22 cellular contexts compared by ENCODE assay signal in the genomic region with DNA sequence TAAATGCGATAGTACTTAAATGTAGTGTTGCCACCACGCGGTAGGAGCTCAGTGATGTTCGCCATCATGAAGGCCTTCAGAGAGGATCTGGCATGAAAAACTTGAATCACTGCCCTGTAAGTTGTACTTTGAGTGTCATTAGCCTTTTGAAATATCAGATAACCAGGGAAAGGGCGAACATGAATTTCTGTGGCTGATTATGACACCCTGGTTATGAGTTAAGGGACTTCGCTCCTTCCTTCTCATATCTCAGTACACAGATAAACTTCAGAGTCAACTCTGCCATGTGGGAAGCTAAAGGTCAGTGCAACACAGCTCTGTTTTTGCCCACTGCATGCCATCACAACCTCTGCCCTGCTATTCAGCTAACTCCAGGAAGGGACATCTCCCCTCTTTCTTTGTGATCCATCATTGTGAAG. TPM values are rescaled to one million over a fixed set of nuclear protein-coding genes. Genes with fewer than 3 reads are reported as not detected.
DNase-seq lines count a peak whose midpoint lies in the region; ATAC-seq, FAIRE-seq and TF ChIP-seq lines count a peak whose summit lies in the region.
"Had no signal": no experiment of that assay in that cellular context is flagged by ENCODE, and none has a peak within 500 bp of the region (broad histone marks: within the 10 kb centered on the region; RNA-seq: fewer than 3 reads in every experiment).

No MANE protein-coding gene starts in this region.

- TF ChIP-seq CTCF in colonic mucosa (IDR thresholded peaks at IDR 0.05) (no peak), HepG2 (CRISPR knock-in tag; IDR thresholded peaks at IDR 0.05) (no peak; the same call in 1 of the 2 replicates), transverse colon (IDR thresholded peaks at IDR 0.05) (peak in 1 of 5 experiments; percentile 16), mesothelial cell of epicardium (IDR thresholded peaks at IDR 0.05; ENCODE audit: unreplicated experiment) (no peak)

- no peaks in the 10 kb centered on the region for H3K9me3 Mint-ChIP-seq in activated naive CD8-positive, alpha-beta T cell treated with anti-CD3 and anti-CD28 coated beads, Interleukin-2, amount 50 U/mL, for 24 hours
- H3K9me3 Mint-ChIP-seq in activated naive CD8-positive, alpha-beta T cell treated with anti-CD3 and anti-CD28 coated beads for 36 hours: no peaks in the 10 kb centered on the region
- no peaks in the 10 kb centered on the region for H3K9me3 Mint-ChIP-seq in mesothelial cell of epicardium
- H3K9me3 Mint-ChIP-seq: CD4-positive, alpha-beta memory T cell; H9 had no signal

- H3K27ac Mint-ChIP-seq in activated naive CD8-positive, alpha-beta T cell treated with anti-CD3 and anti-CD28 coated beads, Interleukin-2, amount 50 U/mL, for 24 hours: no peak overlapping the region
- no peak overlapping the region for H3K27ac Mint-ChIP-seq in activated naive CD8-positive, alpha-beta T cell treated with anti-CD3 and anti-CD28 coated beads for 36 hours
- no peak overlapping the region for H3K27ac Mint-ChIP-seq in mesothelial cell of epicardium
- H3K27ac Mint-ChIP-seq: CD4-positive, alpha-beta memory T cell; H9 had no signal

- intact Hi-C loops in colonic mucosa (cut with DNase I) (no loop called here), HepG2 (cut with micrococcal nuclease; ENCODE audit: unreplicated experiment) (no loop called here), transverse colon (cut with DNase I; ENCODE audit: low total_unique reads) (no loop called here)

- H3K27me3 Mint-ChIP-seq in activated naive CD8-positive, alpha-beta T cell treated with anti-CD3 and anti-CD28 coated beads, Interleukin-2, amount 50 U/mL, for 24 hours: peaks cover 5% of the 10 kb centered on the region
- no peaks in the 10 kb centered on the region for H3K27me3 Mint-ChIP-seq in activated naive CD8-positive, alpha-beta T cell treated with anti-CD3 and anti-CD28 coated beads for 36 hours
- H3K27me3 Mint-ChIP-seq in mesothelial cell of epicardium (ENCODE audit: low read depth): no peaks in the 10 kb centered on the region

- no peaks in the 10 kb centered on the region for H3K27me3 ChIP-seq in colonic mucosa
- no peaks in the 10 kb centered on the region for H3K27me3 ChIP-seq in HepG2 (ENCODE audit: control insufficient read depth in 1 of 2, insufficient read depth in 2 of 2, low read length in 2 of 2)
- H3K27me3 ChIP-seq in transverse colon: no peaks in the 10 kb centered on the region
- H3K27me3 ChIP-seq: BE2C had no signal

- in situ Hi-C loops in HepG2 (cut with HindIII; ENCODE audit: extremely low pct_ligation_motif_present, low pct_unique_long_range_greater_than_20kb): no loop called here
- in situ Hi-C loops in transverse colon (cut with MboI; ENCODE audit: low pct_ligation_motif_present in 1 of 4, low pct_unique_long_range_greater_than_20kb in 1 of 4, low sequenced_read_pairs in 3 of 4): no loop called here

- POLR2A ChIA-PET in HepG2 (lab: Yijun Ruan, JAX) (interaction anchor here (0.8 to 3.5 kb wide), 14 partner anchors 10 to 142 kb away, joined by 3 to 55 read pairs (median 4); partner anchors contain the start of genes ACSL5, VTI1A and ZDHHC6), HEK293T (lab: Yijun Ruan, JAX) (no interaction called here)

- H3K9me3 ChIP-seq in colonic mucosa (no peaks in the 10 kb centered on the region), HepG2 (ENCODE audit: low read length) (no peaks in the 10 kb centered on the region), transverse colon (no peaks in the 10 kb centered on the region)
- H3K9me3 ChIP-seq: BE2C had no signal

- H3K36me3 ChIP-seq in colonic mucosa: no peaks in the 10 kb centered on the region
- no peaks in the 10 kb centered on the region for H3K36me3 ChIP-seq in HepG2 (replicated peaks in 1 of 2; ENCODE audit: control insufficient read depth in 1 of 2, insufficient read depth in 2 of 2, low read length in 2 of 2)
- no peaks in the 10 kb centered on the region for H3K36me3 ChIP-seq in transverse colon
- H3K36me3 ChIP-seq: BE2C had no signal

- no peaks in the 10 kb centered on the region for H3K79me2 ChIP-seq in HepG2 (ENCODE audit: insufficient read depth, low read length)

- TF ChIP-seq EP300 in HepG2 (IDR thresholded peaks at IDR 0.05; ENCODE audit: low read depth in 2 of 2, low read length in 2 of 2) (peak in 1 of 2 experiments; percentile 86; a peak in 3 of 4 replicates), HepG2 (CRISPR knock-in tag; IDR thresholded peaks at IDR 0.05; ENCODE audit: borderline replicate concordance) (peak; percentile 35; the same call in 1 of the 2 replicates), transverse colon (IDR thresholded peaks at IDR 0.05; ENCODE audit: low read depth) (no peak)

- H3K4me3 ChIP-seq in colonic mucosa: no peak overlapping the region
- no peak overlapping the region for H3K4me3 ChIP-seq in HepG2 (replicated peaks in 1 of 3; ENCODE audit: insufficient read depth in 1 of 3, low read depth in 2 of 3, low read length in 3 of 3)
- no peak overlapping the region for H3K4me3 ChIP-seq in transverse colon

- peaks cover 6% of the 10 kb centered on the region for H3K4me1 ChIP-seq in colonic mucosa
- peaks cover 74% of the 10 kb centered on the region for H3K4me1 ChIP-seq in HepG2 (ENCODE audit: insufficient read depth, low read length)
- peaks cover 32 to 60% (median 49%) of the 10 kb centered on the region in 4 donors for H3K4me1 ChIP-seq in transverse colon
- H3K4me1 ChIP-seq: BE2C had no signal

- no peak for DNase-seq in activated naive CD8-positive, alpha-beta T cell treated with anti-CD3 and anti-CD28 coated beads, Interleukin-2, amount 50 U/mL, for 24 hours
- DNase-seq in activated naive CD8-positive, alpha-beta T cell treated with anti-CD3 and anti-CD28 coated beads for 36 hours: no peak
- DNase-seq in colonic mucosa (no peak), HepG2 (ENCODE audit: low spot score) (peak; percentile 83), transverse colon (peak; percentile 41), mesothelial cell of epicardium (ENCODE audit: low spot score in 2 of 2, unreplicated experiment in 2 of 2) (no peak), HEK293T (ENCODE audit: extremely low spot score) (no peak)
- no peak for DNase-seq in activated CD4-positive, CD25-positive, alpha-beta regulatory T cell (lab: John Stamatoyannopoulos, UW)
- DNase-seq: BE2C; CD4-positive, alpha-beta memory T cell; DMS79; H9; IMR-90; Kasumi-1; MM.1S; NCI-H1092 treated with DMSO at 0.1 percent for 48 hours; NCI-H345; NCI-H526; NK-92 treated with Interleukin-12 subunit alpha and Interleukin-12 subunit beta, amount 100 ng/mL, for 24 hours had no signal

- H3K4me3 Mint-ChIP-seq in activated naive CD8-positive, alpha-beta T cell treated with anti-CD3 and anti-CD28 coated beads, Interleukin-2, amount 50 U/mL, for 24 hours: no peak overlapping the region
- H3K4me3 Mint-ChIP-seq in activated naive CD8-positive, alpha-beta T cell treated with anti-CD3 and anti-CD28 coated beads for 36 hours: no peak overlapping the region
- no peak overlapping the region for H3K4me3 Mint-ChIP-seq in mesothelial cell of epicardium
- H3K4me3 Mint-ChIP-seq: CD4-positive, alpha-beta memory T cell; H9 had no signal

- peak; percentile 97 for FAIRE-seq in HepG2 (lab: Jason Lieb, UNC)
- FAIRE-seq: D721Med, GM19239 had no signal

- CTCF ChIA-PET in HepG2 (lab: Yijun Ruan, JAX; ENCODE audit: low intra/inter-chr PET ratio, low total read pairs): no interaction called here
- CTCF ChIA-PET in HEK293T (lab: Yijun Ruan, JAX): no interaction called here

- TF ChIP-seq POLR2A in HepG2 (IDR thresholded peaks at IDR 0.05; ENCODE audit: insufficient read depth in 1 of 2, low read depth in 2 of 2, low read length in 2 of 2) (0 out of 4 replicates have a peak, but pooled peaks of 1 of the 2 experiments have one; percentile 14), transverse colon (IDR thresholded peaks at IDR 0.05) (no peak)

- WGBS in HepG2 (ENCODE audit: low lambda C conversion rate): 30% methylated on average over 6 of the region's 6 CpGs
- 50 to 54% methylated on average over 5 to 6 of the region's 6 CpGs for WGBS in transverse colon (ENCODE audit: low coverage in 1 of 2), 2 donors

- H3K4me2 ChIP-seq in HepG2 (ENCODE audit: low read depth, low read length): peak overlapping the region; percentile 49

- H3K27ac ChIP-seq in colonic mucosa: peak overlapping the region; percentile 80
- peak overlapping the region; percentile 77 for H3K27ac ChIP-seq in HepG2 (ENCODE audit: extremely low read length, insufficient read depth, low read length)
- H3K27ac ChIP-seq in transverse colon: peak overlapping the region; percentile 87 to 91 (median 90)
- H3K27ac ChIP-seq: 22Rv1 had no signal

- H3K9ac ChIP-seq in colonic mucosa (ENCODE audit: low read depth in 2 of 2, low read length in 2 of 2) (peak overlapping the region in 1 of 2 donors; percentile 57), HepG2 (ENCODE audit: insufficient read depth, low read depth, low read length) (no peak overlapping the region; the same call in 1 of the 2 replicates)

- peak overlapping the region; percentile 60 for H2AFZ ChIP-seq in HepG2 (ENCODE audit: low read length)

- TF ChIP-seq RAD21 in HepG2 (CRISPR knock-in tag; IDR thresholded peaks at IDR 0.05): no peak

- BruUV-seq in HepG2 (replicated peaks; lab: Mats Ljungman, UMichigan): no TSS peak

- no peaks in the 10 kb centered on the region for H3K36me3 Mint-ChIP-seq in activated naive CD8-positive, alpha-beta T cell treated with anti-CD3 and anti-CD28 coated beads, Interleukin-2, amount 50 U/mL, for 24 hours (ENCODE audit: low read depth)
- H3K36me3 Mint-ChIP-seq in activated naive CD8-positive, alpha-beta T cell treated with anti-CD3 and anti-CD28 coated beads for 36 hours: no peaks in the 10 kb centered on the region
- H3K36me3 Mint-ChIP-seq in mesothelial cell of epicardium: no peaks in the 10 kb centered on the region
- H3K36me3 Mint-ChIP-seq: CD4-positive, alpha-beta memory T cell had no signal

- no peaks in the 10 kb centered on the region for H4K20me1 ChIP-seq in HepG2 (ENCODE audit: insufficient read depth, low read length)

- ATAC-seq in activated naive CD8-positive, alpha-beta T cell treated with anti-CD3 and anti-CD28 coated beads, Interleukin-2, amount 50 U/mL, for 24 hours: peak; percentile 37
- ATAC-seq in HepG2: peak; percentile 86

- H3K4me1 Mint-ChIP-seq in activated naive CD8-positive, alpha-beta T cell treated with anti-CD3 and anti-CD28 coated beads, Interleukin-2, amount 50 U/mL, for 24 hours: peaks cover 5% of the 10 kb centered on the region
- no peaks in the 10 kb centered on the region for H3K4me1 Mint-ChIP-seq in activated naive CD8-positive, alpha-beta T cell treated with anti-CD3 and anti-CD28 coated beads for 36 hours
- H3K4me1 Mint-ChIP-seq in mesothelial cell of epicardium: peaks cover 10% of the 10 kb centered on the region

RNA-seq across cellular contexts. Expression of gene ACSL5, which starts 8.9 kb away (rescaled TPM):
- 10 to 100 TPM; 50.3 to 54.3 TPM for total RNA-seq in activated naive CD8-positive, alpha-beta T cell treated with anti-CD3 and anti-CD28 coated beads for 36 hours
- total RNA-seq in colonic mucosa (100 to 1,000 TPM; 208 to 218 TPM), HepG2 (2016; rRNA removed; fragmentation: Illumina TruSeq; extraction: Trizol) (32.7 and 56.4 TPM in 2 replicates), transverse colon (100 to 1,000 TPM in 3 of 4 donors, 10 to 100 TPM in 1; 91.6 to 315 (median 178) TPM), mesothelial cell of epicardium (0.41 to 0.53 TPM in 2 of 3 replicates, not detected in the other)
- 7.5 and 7.6 TPM in 2 replicates for total RNA-seq in HepG2 (2016; cell fraction: cytosol; rRNA removed; fragmentation: Illumina TruSeq; extraction: Trizol; ENCODE audit: low read depth)
- 31.4 and 60.5 TPM in 2 replicates for total RNA-seq in HepG2 (2016; cell fraction: insoluble cytoplasmic fraction; rRNA removed; fragmentation: Illumina TruSeq; extraction: Trizol)
- total RNA-seq in HepG2 (2016; cell fraction: membrane; rRNA removed; fragmentation: Illumina TruSeq; extraction: Trizol): 11.4 and 13.4 TPM in 2 replicates
- total RNA-seq in HepG2 (2016; cell fraction: nucleus; rRNA removed; fragmentation: Illumina TruSeq; extraction: Trizol): 67.4 and 69.7 TPM in 2 replicates
- polyA plus RNA-seq in HepG2 (2011; rRNA removed): 72.1 and 82.5 TPM in 2 replicates
- 46.4 and 61.1 TPM in 2 replicates for polyA plus RNA-seq in HepG2 (2011; cell fraction: cytosol; rRNA removed)
- polyA plus RNA-seq in HepG2 (2011; cell fraction: nucleus; rRNA removed): 118 and 139 TPM in 2 replicates
- 67.2 and 80.7 TPM in 2 replicates for polyA plus RNA-seq in HepG2 (2012)
- 3.7 and 4.3 TPM in 2 replicates for polyA plus RNA-seq in HepG2 (2016; cell fraction: cytosol; fragmentation: Illumina TruSeq; extraction: Trizol; ENCODE audit: low read depth)
- polyA plus RNA-seq in HepG2 (2016; cell fraction: insoluble cytoplasmic fraction; fragmentation: Illumina TruSeq; extraction: Trizol; ENCODE audit: low read depth): 26.4 and 27.5 TPM in 2 replicates
- polyA plus RNA-seq in HepG2 (2016; cell fraction: membrane; fragmentation: Illumina TruSeq; extraction: Trizol; ENCODE audit: low read depth): 6.5 TPM in 2 replicates
- polyA plus RNA-seq in HepG2 (2016; cell fraction: nucleus; fragmentation: Illumina TruSeq; extraction: Trizol; ENCODE audit: insufficient read depth, low read depth): 88.2 and 99.1 TPM in 2 replicates
- polyA minus RNA-seq in HepG2 (2011; rRNA and poly(A)+ RNA removed; ENCODE audit: low replicate concordance): 45.1 and 203 TPM in 2 replicates
- polyA minus RNA-seq in HepG2 (2011; cell fraction: cytosol; rRNA and poly(A)+ RNA removed): 54.1 and 66.6 TPM in 2 replicates
- polyA minus RNA-seq in HepG2 (2011; cell fraction: nucleus; rRNA and poly(A)+ RNA removed): 68.9 and 74.5 TPM in 2 replicates
- total RNA-seq: H9 had no signal

Comparison
In these comparisons a context has a peak if more than half of its experiments do, and no peak if none do; other contexts are left out.
1. DNase-seq: peak in HepG2 (single experiment) and transverse colon (single experiment); none in activated naive CD8-positive, alpha-beta T cell treated with anti-CD3 and anti-CD28 coated beads, Interleukin-2, amount 50 U/mL, for 24 hours (single experiment), activated naive CD8-positive, alpha-beta T cell treated with anti-CD3 and anti-CD28 coated beads for 36 hours (single experiment), colonic mucosa (single experiment), mesothelial cell of epicardium (0 of 2), activated CD4-positive, CD25-positive, alpha-beta regulatory T cell (0 of 4) and HEK293T (single experiment).
2. Peak in every context shown above with its lines, with median percentiles within 50 percentile points of each other: H3K27ac ChIP-seq.